Comparison of ENCODE assay signal across 1 cellular context in the genomic region with DNA sequence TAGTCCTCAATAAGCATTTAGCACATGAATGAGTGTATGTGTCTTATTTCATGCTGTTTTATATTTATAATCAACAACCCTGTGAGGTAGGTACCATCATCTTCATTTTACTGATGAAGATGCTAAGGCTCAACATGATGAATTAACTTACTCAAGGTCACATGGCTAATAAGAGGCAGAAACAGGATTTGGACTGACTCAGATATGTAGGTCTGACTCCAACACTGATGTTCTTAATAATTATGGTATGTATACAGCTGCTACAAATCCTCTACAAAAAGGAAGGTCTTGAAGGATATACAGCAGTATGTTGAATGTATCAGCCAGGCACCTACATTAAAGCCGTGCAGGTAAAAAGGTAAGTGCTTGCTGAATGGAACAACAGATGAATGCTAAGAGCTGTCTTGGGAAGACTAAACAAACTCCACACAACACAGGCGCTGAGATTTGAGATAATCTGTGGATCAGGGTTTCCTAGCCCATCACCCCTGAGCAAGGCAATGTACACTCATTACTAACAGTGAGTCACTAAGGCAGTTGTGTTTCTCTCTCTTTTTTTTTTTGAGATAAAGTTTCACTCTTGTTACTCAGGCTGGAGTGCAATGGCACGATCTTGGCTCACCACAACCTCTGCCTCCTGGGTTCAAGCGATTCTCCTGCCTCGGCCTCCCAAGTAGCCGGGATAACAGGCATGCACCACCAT.
TF ChIP-seq lines count a peak whose summit lies in the region.

No MANE protein-coding gene starts in this region.

TF ChIP-seq in WTC11, 78 proteins besides CTCF, POLR2A, EP300 and RAD21 (continued from another document):
- TF ChIP-seq, protein P1, sequence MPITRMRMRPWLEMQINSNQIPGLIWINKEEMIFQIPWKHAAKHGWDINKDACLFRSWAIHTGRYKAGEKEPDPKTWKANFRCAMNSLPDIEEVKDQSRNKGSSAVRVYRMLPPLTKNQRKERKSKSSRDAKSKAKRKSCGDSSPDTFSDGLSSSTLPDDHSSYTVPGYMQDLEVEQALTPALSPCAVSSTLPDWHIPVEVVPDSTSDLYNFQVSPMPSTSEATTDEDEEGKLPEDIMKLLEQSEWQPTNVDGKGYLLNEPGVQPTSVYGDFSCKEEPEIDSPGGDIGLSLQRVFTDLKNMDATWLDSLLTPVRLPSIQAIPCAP (CRISPR knock-in tag; IDR thresholded peaks at IDR 0.05) = no peak
- TF ChIP-seq CREM (CRISPR knock-in tag; IDR thresholded peaks at IDR 0.05) = no peak
- TF ChIP-seq NFE2L1 (CRISPR knock-in tag; IDR thresholded peaks at IDR 0.05) = no peak
- TF ChIP-seq NR2C2 (CRISPR knock-in tag; IDR thresholded peaks at IDR 0.05) = no peak
- no peak for TF ChIP-seq ZNF416 (CRISPR knock-in tag; IDR thresholded peaks at IDR 0.05)
- TF ChIP-seq, protein P2, sequence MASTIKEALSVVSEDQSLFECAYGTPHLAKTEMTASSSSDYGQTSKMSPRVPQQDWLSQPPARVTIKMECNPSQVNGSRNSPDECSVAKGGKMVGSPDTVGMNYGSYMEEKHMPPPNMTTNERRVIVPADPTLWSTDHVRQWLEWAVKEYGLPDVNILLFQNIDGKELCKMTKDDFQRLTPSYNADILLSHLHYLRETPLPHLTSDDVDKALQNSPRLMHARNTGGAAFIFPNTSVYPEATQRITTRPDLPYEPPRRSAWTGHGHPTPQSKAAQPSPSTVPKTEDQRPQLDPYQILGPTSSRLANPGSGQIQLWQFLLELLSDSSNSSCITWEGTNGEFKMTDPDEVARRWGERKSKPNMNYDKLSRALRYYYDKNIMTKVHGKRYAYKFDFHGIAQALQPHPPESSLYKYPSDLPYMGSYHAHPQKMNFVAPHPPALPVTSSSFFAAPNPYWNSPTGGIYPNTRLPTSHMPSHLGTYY (CRISPR knock-in tag; IDR thresholded peaks at IDR 0.05) = no peak
- TF ChIP-seq SMAD4 (CRISPR knock-in tag; IDR thresholded peaks at IDR 0.05) = no peak
- TF ChIP-seq, protein P3, sequence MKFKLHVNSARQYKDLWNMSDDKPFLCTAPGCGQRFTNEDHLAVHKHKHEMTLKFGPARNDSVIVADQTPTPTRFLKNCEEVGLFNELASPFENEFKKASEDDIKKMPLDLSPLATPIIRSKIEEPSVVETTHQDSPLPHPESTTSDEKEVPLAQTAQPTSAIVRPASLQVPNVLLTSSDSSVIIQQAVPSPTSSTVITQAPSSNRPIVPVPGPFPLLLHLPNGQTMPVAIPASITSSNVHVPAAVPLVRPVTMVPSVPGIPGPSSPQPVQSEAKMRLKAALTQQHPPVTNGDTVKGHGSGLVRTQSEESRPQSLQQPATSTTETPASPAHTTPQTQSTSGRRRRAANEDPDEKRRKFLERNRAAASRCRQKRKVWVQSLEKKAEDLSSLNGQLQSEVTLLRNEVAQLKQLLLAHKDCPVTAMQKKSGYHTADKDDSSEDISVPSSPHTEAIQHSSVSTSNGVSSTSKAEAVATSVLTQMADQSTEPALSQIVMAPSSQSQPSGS (CRISPR knock-in tag; IDR thresholded peaks at IDR 0.05; ENCODE audit: borderline replicate concordance, low read depth) = no peak
- TF ChIP-seq ZBTB21 (CRISPR knock-in tag; IDR thresholded peaks at IDR 0.05; ENCODE audit: borderline replicate concordance) = no peak
- TF ChIP-seq, protein P4, sequence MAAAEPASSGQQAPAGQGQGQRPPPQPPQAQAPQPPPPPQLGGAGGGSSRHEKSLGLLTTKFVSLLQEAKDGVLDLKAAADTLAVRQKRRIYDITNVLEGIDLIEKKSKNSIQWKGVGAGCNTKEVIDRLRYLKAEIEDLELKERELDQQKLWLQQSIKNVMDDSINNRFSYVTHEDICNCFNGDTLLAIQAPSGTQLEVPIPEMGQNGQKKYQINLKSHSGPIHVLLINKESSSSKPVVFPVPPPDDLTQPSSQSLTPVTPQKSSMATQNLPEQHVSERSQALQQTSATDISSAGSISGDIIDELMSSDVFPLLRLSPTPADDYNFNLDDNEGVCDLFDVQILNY (CRISPR knock-in tag; IDR thresholded peaks at IDR 0.05) = no peak
- TF ChIP-seq EMX1 (CRISPR knock-in tag; IDR thresholded peaks at IDR 0.05) = no peak
- TF ChIP-seq ATF1 (CRISPR knock-in tag; IDR thresholded peaks at IDR 0.05) = no peak
- no peak for TF ChIP-seq ZNF423 (CRISPR knock-in tag; IDR thresholded peaks at IDR 0.05)
